In the genomic region with DNA sequence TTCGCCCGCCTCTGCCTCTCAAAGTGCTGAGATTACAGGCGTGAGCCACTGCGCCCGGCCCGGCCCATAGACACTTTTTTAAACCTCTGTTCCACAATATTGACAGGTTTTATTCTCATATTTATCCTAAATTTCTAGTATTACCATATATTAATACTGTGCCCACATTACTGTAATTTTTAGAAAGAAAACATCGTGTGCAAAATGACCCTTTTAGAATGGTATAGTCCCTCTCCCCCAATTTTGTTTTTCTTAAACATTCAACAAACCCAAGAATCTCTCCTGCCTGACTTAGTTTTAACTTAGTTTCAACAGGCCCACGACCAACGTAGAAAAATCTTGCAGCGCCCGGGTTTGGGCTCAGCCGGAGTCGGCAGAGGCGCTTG, we compare ENCODE assay signal across 9 cellular contexts. TPM values are rescaled to one million over a fixed set of nuclear protein-coding genes. Genes with fewer than 3 reads are reported as not detected.
DNase-seq lines count a peak whose midpoint lies in the region; ATAC-seq and TF ChIP-seq lines count a peak whose summit lies in the region.
"Had no signal": no experiment of that assay in that cellular context is flagged by ENCODE, and none has a peak within 500 bp of the region (broad histone marks: within the 10 kb centered on the region; RNA-seq: fewer than 3 reads in every experiment).

No MANE protein-coding gene starts in this region.

- peak overlapping the region; percentile 75 for H3K4me2 ChIP-seq in PC-9

- H3K4me3 ChIP-seq in CD8-positive, alpha-beta T cell (ENCODE audit: low read depth, low read length) = no peak overlapping the region
- H3K4me3 ChIP-seq in PC-9 = no peak overlapping the region
- H3K4me3 ChIP-seq in dorsolateral prefrontal cortex = peak overlapping the region in 44 of 59 donors; percentile 4 to 66 (median 35)

- H3K9me3 ChIP-seq in CD8-positive, alpha-beta T cell (ENCODE audit: low read length) = no peaks in the 10 kb centered on the region
- H3K9me3 ChIP-seq in PC-9 (ENCODE audit: insufficient read depth, low read depth) = no peaks in the 10 kb centered on the region
- H3K9me3 ChIP-seq: left lung had no signal

- H3F3A ChIP-seq in PC-9 (ENCODE audit: insufficient read depth, low read depth) = peaks cover 19% of the 10 kb centered on the region; the same call in 1 of the 2 replicates

- H3K79me2 ChIP-seq in PC-9 (ENCODE audit: low read depth) = no peaks in the 10 kb centered on the region

- no peak for ATAC-seq in CD8-positive, alpha-beta T cell
- ATAC-seq in HG02870 (IDR thresholded peaks at IDR 0.05; ENCODE audit: unreplicated experiment) (no peak), GM19463 (IDR thresholded peaks at IDR 0.05; ENCODE audit: unreplicated experiment) (no peak)

- H3K4me3 Mint-ChIP-seq in CD8-positive, alpha-beta T cell = peak overlapping the region; percentile 29
- H3K4me3 Mint-ChIP-seq in osteocyte (ENCODE audit: unreplicated experiment) = peak overlapping the region; percentile 42

- no peak overlapping the region for H3K27ac ChIP-seq in CD8-positive, alpha-beta T cell (ENCODE audit: low read depth, low read length)
- H3K27ac ChIP-seq in PC-9 (no peak overlapping the region), dorsolateral prefrontal cortex (no peak overlapping the region)
- H3K27ac ChIP-seq: left lung had no signal

- no peaks in the 10 kb centered on the region for H3K9me2 ChIP-seq in PC-9 (ENCODE audit: insufficient read depth)

- no TSS peak for BruUV-seq in PC-9 (replicated peaks; lab: Mats Ljungman, UMichigan)

- no peaks in the 10 kb centered on the region for H3K36me3 ChIP-seq in CD8-positive, alpha-beta T cell (ENCODE audit: insufficient read depth, low read length)
- H3K36me3 ChIP-seq in PC-9 (ENCODE audit: low read depth) = no peaks in the 10 kb centered on the region
- H3K36me3 ChIP-seq: left lung had no signal

- POLR2A ChIA-PET in CD8-positive, alpha-beta T cell (lab: Charles Lee) = no interaction called here
- POLR2A ChIA-PET in PC-9 (lab: Charles Lee; ENCODE audit: unreplicated experiment) = no interaction called here

- DNase-seq in CD8-positive, alpha-beta T cell = no peak
- DNase-seq in PC-9 (no peak), dorsolateral prefrontal cortex (no peak), osteocyte (ENCODE audit: extremely low spot score, unreplicated experiment) (no peak), NCI-H82 (lab: John Stamatoyannopoulos, UW) (no peak)
- DNase-seq in effector CD4-positive, alpha-beta T cell = no peak
- DNase-seq: left lung had no signal

- no peaks in the 10 kb centered on the region for H3K36me3 Mint-ChIP-seq in CD8-positive, alpha-beta T cell
- no peaks in the 10 kb centered on the region for H3K36me3 Mint-ChIP-seq in osteocyte (ENCODE audit: unreplicated experiment)

- peaks cover 5% of the 10 kb centered on the region for H3K4me1 ChIP-seq in CD8-positive, alpha-beta T cell (ENCODE audit: insufficient read depth, low read length)
- peaks cover 65% of the 10 kb centered on the region for H3K4me1 ChIP-seq in PC-9 (replicated peaks; ENCODE audit: insufficient read depth)

- CTCF ChIA-PET in CD8-positive, alpha-beta T cell (lab: Charles Lee) = no interaction called here
- CTCF ChIA-PET in PC-9 (lab: Charles Lee) = no interaction called here

- TF ChIP-seq CTCF in CD8-positive, alpha-beta T cell (IDR thresholded peaks at IDR 0.05) = no peak
- TF ChIP-seq CTCF in PC-9 (conservative IDR thresholded peaks at IDR 0.05) (no peak), dorsolateral prefrontal cortex (IDR thresholded peaks at IDR 0.05 in 54 of 56, conservative IDR thresholded peaks at IDR 0.05 in 2 of 56; ENCODE audit: low read depth in 1 of 56, partially characterized antibody in 56 of 56) (peak in 1 of 56 donors; percentile 26), osteocyte (IDR thresholded peaks at IDR 0.05) (no peak)

- no peaks in the 10 kb centered on the region for H3K9me3 Mint-ChIP-seq in CD8-positive, alpha-beta T cell
- H3K9me3 Mint-ChIP-seq in osteocyte (ENCODE audit: unreplicated experiment) = no peaks in the 10 kb centered on the region

- H3K27ac Mint-ChIP-seq in CD8-positive, alpha-beta T cell = no peak overlapping the region
- H3K27ac Mint-ChIP-seq in osteocyte (ENCODE audit: unreplicated experiment) = no peak overlapping the region

- peaks cover 22% of the 10 kb centered on the region for H3K27me3 ChIP-seq in CD8-positive, alpha-beta T cell (ENCODE audit: insufficient read depth, low read length)
- H3K27me3 ChIP-seq in PC-9 (ENCODE audit: insufficient read depth, low read depth) = peaks cover 3% of the 10 kb centered on the region; the same call in 1 of the 2 replicates
- H3K27me3 ChIP-seq in dorsolateral prefrontal cortex = peaks cover 9 to 100% (median 96%) of the 10 kb centered on the region in 45 donors

- intact Hi-C loops in CD8-positive, alpha-beta T cell (cut with DNase I, micrococcal nuclease) = no loop called here
- intact Hi-C loops in PC-9 (cut with micrococcal nuclease; ENCODE audit: unreplicated experiment) (no loop called here), dorsolateral prefrontal cortex (cut with DNase I) (no loop called here)

- H2AFZ ChIP-seq in PC-9 = no peak overlapping the region

- H3K4me1 Mint-ChIP-seq in CD8-positive, alpha-beta T cell (ENCODE audit: low read depth) = peaks cover 7% of the 10 kb centered on the region
- H3K4me1 Mint-ChIP-seq in osteocyte (ENCODE audit: unreplicated experiment) = peaks cover 12% of the 10 kb centered on the region

- no peaks in the 10 kb centered on the region; the same call in 1 of the 2 replicates for H4K20me1 ChIP-seq in PC-9 (ENCODE audit: insufficient read depth)

- H3K27me3 Mint-ChIP-seq in CD8-positive, alpha-beta T cell (ENCODE audit: low read depth) = peaks cover 68% of the 10 kb centered on the region
- peaks cover 89% of the 10 kb centered on the region for H3K27me3 Mint-ChIP-seq in osteocyte (ENCODE audit: unreplicated experiment)

RNA-seq across cellular contexts. Expression of a gene that starts 9.1 kb away (rescaled TPM):
- total RNA-seq in CD8-positive, alpha-beta T cell = not detected
- total RNA-seq in PC-9 (2021) (not detected in 2 replicates), dorsolateral prefrontal cortex (under 1 TPM in 2 of 120 experiments, not detected in 118; 0.14 to 0.24 TPM), osteocyte (not detected in 2 replicates)
- total RNA-seq: left lung had no signal

RNA-seq across cellular contexts. Expression of a gene that starts 28.5 kb away (rescaled TPM):
- not detected for total RNA-seq in CD8-positive, alpha-beta T cell
- total RNA-seq in PC-9 (2021) (not detected in 2 replicates), dorsolateral prefrontal cortex (under 1 TPM in 2 of 120 experiments, not detected in 118; 0.52 to 0.68 TPM), osteocyte (not detected in 2 replicates)
- total RNA-seq: left lung had no signal

RNA-seq across cellular contexts. Expression of a gene that starts 40.2 kb away (rescaled TPM):
- total RNA-seq in CD8-positive, alpha-beta T cell = not detected
- total RNA-seq in PC-9 (2021) (not detected in 2 replicates), dorsolateral prefrontal cortex (not detected), osteocyte (not detected in 2 replicates)
- total RNA-seq: left lung had no signal

Comparison
In these comparisons a context has a peak if more than half of its experiments do, and no peak if none do; other contexts are left out.
1. H3K4me3 ChIP-seq: peak in dorsolateral prefrontal cortex (44 of 59); none in CD8-positive, alpha-beta T cell (single experiment) and PC-9 (single experiment).